1 cellular context compared by ENCODE assay signal in the genomic region with DNA sequence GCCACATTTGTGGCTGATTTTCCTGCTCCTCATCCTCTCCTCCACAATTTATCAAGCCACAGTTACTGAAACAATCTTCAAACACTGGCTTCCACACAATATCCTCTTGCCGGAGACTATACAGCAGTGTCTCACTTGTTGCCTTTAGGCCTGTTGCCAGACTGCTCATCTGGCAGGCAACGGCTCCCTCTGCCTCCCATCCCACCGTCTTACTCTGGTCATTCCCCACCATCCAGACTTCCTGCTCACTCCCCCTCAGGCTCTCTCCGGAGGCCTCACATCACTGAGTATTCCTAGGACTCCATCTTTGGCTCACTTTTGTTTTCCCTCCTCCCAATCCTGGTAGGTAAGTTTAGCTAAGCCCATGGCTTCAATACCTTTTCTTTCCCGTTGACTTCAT.
TF ChIP-seq lines count a peak whose summit lies in the region.

No MANE protein-coding gene starts in this region.

TF ChIP-seq in GM23338, 12 proteins besides CTCF, POLR2A, EP300 and RAD21 (continued from another document):
- TF ChIP-seq, protein P1, sequence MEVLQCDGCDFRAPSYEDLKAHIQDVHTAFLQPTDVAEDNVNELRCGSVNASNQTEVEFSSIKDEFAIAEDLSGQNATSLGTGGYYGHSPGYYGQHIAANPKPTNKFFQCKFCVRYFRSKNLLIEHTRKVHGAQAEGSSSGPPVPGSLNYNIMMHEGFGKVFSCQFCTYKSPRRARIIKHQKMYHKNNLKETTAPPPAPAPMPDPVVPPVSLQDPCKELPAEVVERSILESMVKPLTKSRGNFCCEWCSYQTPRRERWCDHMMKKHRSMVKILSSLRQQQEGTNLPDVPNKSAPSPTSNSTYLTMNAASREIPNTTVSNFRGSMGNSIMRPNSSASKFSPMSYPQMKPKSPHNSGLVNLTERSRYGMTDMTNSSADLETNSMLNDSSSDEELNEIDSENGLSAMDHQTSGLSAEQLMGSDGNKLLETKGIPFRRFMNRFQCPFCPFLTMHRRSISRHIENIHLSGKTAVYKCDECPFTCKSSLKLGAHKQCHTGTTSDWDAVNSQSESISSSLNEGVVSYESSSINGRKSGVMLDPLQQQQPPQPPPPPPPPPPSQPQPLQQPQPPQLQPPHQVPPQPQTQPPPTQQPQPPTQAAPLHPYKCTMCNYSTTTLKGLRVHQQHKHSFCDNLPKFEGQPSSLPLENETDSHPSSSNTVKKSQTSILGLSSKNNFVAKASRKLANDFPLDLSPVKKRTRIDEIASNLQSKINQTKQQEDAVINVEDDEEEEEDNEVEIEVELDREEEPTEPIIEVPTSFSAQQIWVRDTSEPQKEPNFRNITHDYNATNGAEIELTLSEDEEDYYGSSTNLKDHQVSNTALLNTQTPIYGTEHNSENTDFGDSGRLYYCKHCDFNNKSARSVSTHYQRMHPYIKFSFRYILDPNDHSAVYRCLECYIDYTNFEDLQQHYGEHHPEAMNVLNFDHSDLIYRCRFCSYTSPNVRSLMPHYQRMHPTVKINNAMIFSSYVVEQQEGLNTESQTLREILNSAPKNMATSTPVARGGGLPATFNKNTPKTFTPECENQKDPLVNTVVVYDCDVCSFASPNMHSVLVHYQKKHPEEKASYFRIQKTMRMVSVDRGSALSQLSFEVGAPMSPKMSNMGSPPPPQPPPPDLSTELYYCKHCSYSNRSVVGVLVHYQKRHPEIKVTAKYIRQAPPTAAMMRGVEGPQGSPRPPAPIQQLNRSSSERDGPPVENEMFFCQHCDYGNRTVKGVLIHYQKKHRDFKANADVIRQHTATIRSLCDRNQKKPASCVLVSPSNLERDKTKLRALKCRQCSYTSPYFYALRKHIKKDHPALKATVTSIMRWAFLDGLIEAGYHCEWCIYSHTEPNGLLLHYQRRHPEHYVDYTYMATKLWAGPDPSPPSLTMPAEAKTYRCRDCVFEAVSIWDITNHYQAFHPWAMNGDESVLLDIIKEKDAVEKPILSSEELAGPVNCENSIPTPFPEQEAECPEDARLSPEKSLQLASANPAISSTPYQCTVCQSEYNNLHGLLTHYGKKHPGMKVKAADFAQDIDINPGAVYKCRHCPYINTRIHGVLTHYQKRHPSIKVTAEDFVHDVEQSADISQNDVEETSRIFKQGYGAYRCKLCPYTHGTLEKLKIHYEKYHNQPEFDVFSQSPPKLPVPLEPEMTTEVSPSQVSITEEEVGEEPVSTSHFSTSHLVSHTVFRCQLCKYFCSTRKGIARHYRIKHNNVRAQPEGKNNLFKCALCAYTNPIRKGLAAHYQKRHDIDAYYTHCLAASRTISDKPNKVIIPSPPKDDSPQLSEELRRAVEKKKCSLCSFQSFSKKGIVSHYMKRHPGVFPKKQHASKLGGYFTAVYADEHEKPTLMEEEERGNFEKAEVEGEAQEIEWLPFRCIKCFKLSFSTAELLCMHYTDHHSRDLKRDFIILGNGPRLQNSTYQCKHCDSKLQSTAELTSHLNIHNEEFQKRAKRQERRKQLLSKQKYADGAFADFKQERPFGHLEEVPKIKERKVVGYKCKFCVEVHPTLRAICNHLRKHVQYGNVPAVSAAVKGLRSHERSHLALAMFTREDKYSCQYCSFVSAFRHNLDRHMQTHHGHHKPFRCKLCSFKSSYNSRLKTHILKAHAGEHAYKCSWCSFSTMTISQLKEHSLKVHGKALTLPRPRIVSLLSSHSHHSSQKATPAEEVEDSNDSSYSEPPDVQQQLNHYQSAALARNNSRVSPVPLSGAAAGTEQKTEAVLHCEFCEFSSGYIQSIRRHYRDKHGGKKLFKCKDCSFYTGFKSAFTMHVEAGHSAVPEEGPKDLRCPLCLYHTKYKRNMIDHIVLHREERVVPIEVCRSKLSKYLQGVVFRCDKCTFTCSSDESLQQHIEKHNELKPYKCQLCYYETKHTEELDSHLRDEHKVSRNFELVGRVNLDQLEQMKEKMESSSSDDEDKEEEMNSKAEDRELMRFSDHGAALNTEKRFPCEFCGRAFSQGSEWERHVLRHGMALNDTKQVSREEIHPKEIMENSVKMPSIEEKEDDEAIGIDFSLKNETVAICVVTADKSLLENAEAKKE (CRISPR knock-in tag; IDR thresholded peaks at IDR 0.05), result no peak
- TF ChIP-seq, protein P2, sequence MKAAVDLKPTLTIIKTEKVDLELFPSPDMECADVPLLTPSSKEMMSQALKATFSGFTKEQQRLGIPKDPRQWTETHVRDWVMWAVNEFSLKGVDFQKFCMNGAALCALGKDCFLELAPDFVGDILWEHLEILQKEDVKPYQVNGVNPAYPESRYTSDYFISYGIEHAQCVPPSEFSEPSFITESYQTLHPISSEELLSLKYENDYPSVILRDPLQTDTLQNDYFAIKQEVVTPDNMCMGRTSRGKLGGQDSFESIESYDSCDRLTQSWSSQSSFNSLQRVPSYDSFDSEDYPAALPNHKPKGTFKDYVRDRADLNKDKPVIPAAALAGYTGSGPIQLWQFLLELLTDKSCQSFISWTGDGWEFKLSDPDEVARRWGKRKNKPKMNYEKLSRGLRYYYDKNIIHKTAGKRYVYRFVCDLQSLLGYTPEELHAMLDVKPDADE (IDR thresholded peaks at IDR 0.05), result no peak
- TF ChIP-seq, protein P3, sequence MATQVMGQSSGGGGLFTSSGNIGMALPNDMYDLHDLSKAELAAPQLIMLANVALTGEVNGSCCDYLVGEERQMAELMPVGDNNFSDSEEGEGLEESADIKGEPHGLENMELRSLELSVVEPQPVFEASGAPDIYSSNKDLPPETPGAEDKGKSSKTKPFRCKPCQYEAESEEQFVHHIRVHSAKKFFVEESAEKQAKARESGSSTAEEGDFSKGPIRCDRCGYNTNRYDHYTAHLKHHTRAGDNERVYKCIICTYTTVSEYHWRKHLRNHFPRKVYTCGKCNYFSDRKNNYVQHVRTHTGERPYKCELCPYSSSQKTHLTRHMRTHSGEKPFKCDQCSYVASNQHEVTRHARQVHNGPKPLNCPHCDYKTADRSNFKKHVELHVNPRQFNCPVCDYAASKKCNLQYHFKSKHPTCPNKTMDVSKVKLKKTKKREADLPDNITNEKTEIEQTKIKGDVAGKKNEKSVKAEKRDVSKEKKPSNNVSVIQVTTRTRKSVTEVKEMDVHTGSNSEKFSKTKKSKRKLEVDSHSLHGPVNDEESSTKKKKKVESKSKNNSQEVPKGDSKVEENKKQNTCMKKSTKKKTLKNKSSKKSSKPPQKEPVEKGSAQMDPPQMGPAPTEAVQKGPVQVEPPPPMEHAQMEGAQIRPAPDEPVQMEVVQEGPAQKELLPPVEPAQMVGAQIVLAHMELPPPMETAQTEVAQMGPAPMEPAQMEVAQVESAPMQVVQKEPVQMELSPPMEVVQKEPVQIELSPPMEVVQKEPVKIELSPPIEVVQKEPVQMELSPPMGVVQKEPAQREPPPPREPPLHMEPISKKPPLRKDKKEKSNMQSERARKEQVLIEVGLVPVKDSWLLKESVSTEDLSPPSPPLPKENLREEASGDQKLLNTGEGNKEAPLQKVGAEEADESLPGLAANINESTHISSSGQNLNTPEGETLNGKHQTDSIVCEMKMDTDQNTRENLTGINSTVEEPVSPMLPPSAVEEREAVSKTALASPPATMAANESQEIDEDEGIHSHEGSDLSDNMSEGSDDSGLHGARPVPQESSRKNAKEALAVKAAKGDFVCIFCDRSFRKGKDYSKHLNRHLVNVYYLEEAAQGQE (IDR thresholded peaks at IDR 0.05; ENCODE audit: unreplicated experiment), result no peak
- TF ChIP-seq EZH2 (IDR thresholded peaks at IDR 0.05; ENCODE audit: low read depth, unreplicated experiment) (no peak), POLR2AphosphoS5 (IDR thresholded peaks at IDR 0.05; ENCODE audit: low read depth) (no peak), ZNF114 (CRISPR knock-in tag; IDR thresholded peaks at IDR 0.05) (no peak)
